ENCODE assay signal across 19 cellular contexts in genomic region chr10:111148440-111148839, GRCh38.
"Had no signal": no experiment of that assay in that cellular context is flagged by ENCODE, and none has a peak within 500 bp of the region (broad histone marks: within the 10 kb centered on the region; RNA-seq: fewer than 3 reads in every experiment).

No MANE protein-coding gene starts in this region.

- DNase-seq: dermis blood vessel endothelial cell; dorsolateral prefrontal cortex; effector CD4-positive, alpha-beta T cell; effector memory CD4-positive, alpha-beta T cell; foreskin keratinocyte; hypothalamus; left cardiac atrium; left lung; left ventricle myocardium superior; mammary epithelial cell; mesendoderm; midbrain had no signal

- H3K4me1 Mint-ChIP-seq: memory B cell had no signal

- H3K27me3 ChIP-seq: foreskin keratinocyte, gastroesophageal sphincter, left lung had no signal

- H3K4me3 Mint-ChIP-seq: memory B cell had no signal

- H3K27ac Mint-ChIP-seq: memory B cell had no signal

- H3K79me2 ChIP-seq: hepatocyte had no signal

- H3K9me3 Mint-ChIP-seq: memory B cell had no signal

- H3K4me2 ChIP-seq: hepatocyte had no signal

- H3K27ac ChIP-seq: coronary artery, dorsolateral prefrontal cortex, esophagus muscularis mucosa, foreskin keratinocyte, gastroesophageal sphincter, heart left ventricle, hepatocyte, left lung had no signal

- H3K4me1 ChIP-seq: esophagus muscularis mucosa, foreskin keratinocyte, gastroesophageal sphincter, heart left ventricle, left lung had no signal

- H3K36me3 ChIP-seq: esophagus muscularis mucosa, gastroesophageal sphincter, heart left ventricle, left lung had no signal

- H3K9me3 ChIP-seq: esophagus muscularis mucosa, gastroesophageal sphincter, heart left ventricle, left lung had no signal

- H2AFZ ChIP-seq: hepatocyte had no signal

- ATAC-seq: foreskin keratinocyte, gastroesophageal sphincter, left cardiac atrium, left lung had no signal

- H3K4me3 ChIP-seq: coronary artery, dorsolateral prefrontal cortex, esophagus muscularis mucosa, gastroesophageal sphincter, heart left ventricle, hepatocyte, left lung, lung had no signal

- H3K36me3 Mint-ChIP-seq: memory B cell had no signal
